ENCODE assay signal across 1 cellular context in genomic region chr9:127578952-127579853, GRCh38.
TF ChIP-seq lines count a peak whose summit lies in the region.

No MANE protein-coding gene starts in this region.

TF ChIP-seq in HepG2, 621 proteins besides CTCF, POLR2A, EP300 and RAD21 (continued from another document and continues in another):
- TF ChIP-seq HOMEZ (CRISPR knock-in tag; IDR thresholded peaks at IDR 0.05; ENCODE audit: low read depth) (peak; percentile 38), FOSL1 (CRISPR knock-in tag; IDR thresholded peaks at IDR 0.05; ENCODE audit: borderline replicate concordance) (peak; percentile 75; the same call in 1 of the 2 replicates), RFXANK (CRISPR knock-in tag; IDR thresholded peaks at IDR 0.05) (peak; percentile 72; the same call in 1 of the 2 replicates), ZNF660 (CRISPR knock-in tag; IDR thresholded peaks at IDR 0.05; ENCODE audit: borderline replicate concordance, low read depth) (no peak), YEATS2 (CRISPR knock-in tag; IDR thresholded peaks at IDR 0.05; ENCODE audit: borderline replicate concordance) (peak; percentile 58; the same call in 1 of the 2 replicates), DPF2 (CRISPR knock-in tag; IDR thresholded peaks at IDR 0.05; ENCODE audit: borderline replicate concordance, low read depth) (0 out of 2 replicates have a peak, but pooled peaks have one; percentile 41), ARHGAP35 (CRISPR knock-in tag; IDR thresholded peaks at IDR 0.05; ENCODE audit: borderline replicate concordance) (no peak), GABPB1 (CRISPR knock-in tag; IDR thresholded peaks at IDR 0.05) (peak; percentile 59), ESRRA (CRISPR knock-in tag; IDR thresholded peaks at IDR 0.05; ENCODE audit: low read depth) (no peak), PCBP1 (IDR thresholded peaks at IDR 0.05; ENCODE audit: borderline replicate concordance, low read depth, low read length) (0 out of 2 replicates have a peak, but pooled peaks have one; percentile 28), ZNF644 (CRISPR knock-in tag; IDR thresholded peaks at IDR 0.05; ENCODE audit: low read depth) (peak; percentile 55; the same call in 1 of the 2 replicates), CEBPG (CRISPR knock-in tag; IDR thresholded peaks at IDR 0.05) (0 out of 2 replicates have a peak, but pooled peaks have one; percentile 27), HMG20A (CRISPR knock-in tag; IDR thresholded peaks at IDR 0.05; ENCODE audit: borderline replicate concordance) (peak; percentile 49; the same call in 1 of the 2 replicates), BORCS8-MEF2B (CRISPR knock-in tag; IDR thresholded peaks at IDR 0.05) (no peak), KDM5A (IDR thresholded peaks at IDR 0.05; ENCODE audit: borderline replicate concordance, low read length) (no peak; the same call in 1 of the 2 replicates), ZNF546 (CRISPR knock-in tag; conservative IDR thresholded peaks at IDR 0.05) (no peak), ZBTB4 (CRISPR knock-in tag; IDR thresholded peaks at IDR 0.05; ENCODE audit: borderline replicate concordance) (no peak), FOXO1 (CRISPR knock-in tag; IDR thresholded peaks at IDR 0.05) (peak; percentile 47; the same call in 1 of the 2 replicates), SRSF4 (IDR thresholded peaks at IDR 0.05; ENCODE audit: low read depth, low read length, poor library complexity, severe bottlenecking) (no peak), KDM3A (CRISPR knock-in tag; IDR thresholded peaks at IDR 0.05; ENCODE audit: low read depth) (peak; percentile 31; the same call in 1 of the 2 replicates), SAP130 (CRISPR knock-in tag; IDR thresholded peaks at IDR 0.05; ENCODE audit: low read depth) (peak; percentile 99), BCLAF1 (IDR thresholded peaks at IDR 0.05) (no peak), MAFK (conservative IDR thresholded peaks at IDR 0.05 in 1 of 2, IDR thresholded peaks at IDR 0.05 in 1 of 2; ENCODE audit: low read length in 2 of 2) (peak; percentile 3 to 11; a peak in 1 of 4 replicates), ZNF121 (CRISPR knock-in tag; IDR thresholded peaks at IDR 0.05) (0 out of 2 replicates have a peak, but pooled peaks have one; percentile 32), ZNF552 (CRISPR knock-in tag; IDR thresholded peaks at IDR 0.05; ENCODE audit: borderline replicate concordance) (no peak), ZNF687 (CRISPR knock-in tag; IDR thresholded peaks at IDR 0.05) (peak; percentile 95), ZFX (CRISPR knock-in tag; IDR thresholded peaks at IDR 0.05; ENCODE audit: low read depth) (peak; percentile 81), ZZZ3 (CRISPR knock-in tag; IDR thresholded peaks at IDR 0.05; ENCODE audit: borderline replicate concordance) (no peak), MAF1 (CRISPR knock-in tag; IDR thresholded peaks at IDR 0.05; ENCODE audit: borderline replicate concordance) (no peak), ZNF800 (CRISPR knock-in tag; IDR thresholded peaks at IDR 0.05) (peak; percentile 41; the same call in 1 of the 2 replicates), ZNF740 (CRISPR knock-in tag; IDR thresholded peaks at IDR 0.05) (0 out of 2 replicates have a peak, but pooled peaks have one; percentile 43), ZNF703 (CRISPR knock-in tag; IDR thresholded peaks at IDR 0.05; ENCODE audit: borderline replicate concordance) (no peak), JUN (CRISPR knock-in tag; IDR thresholded peaks at IDR 0.05) (no peak), FOSL2 (CRISPR knock-in tag; IDR thresholded peaks at IDR 0.05) (peak; percentile 97), RBFOX2 (IDR thresholded peaks at IDR 0.05; ENCODE audit: low read depth, low read length) (peak; percentile 28; the same call in 1 of the 2 replicates), ZNF24 (IDR thresholded peaks at IDR 0.05) (no peak), TIGD3 (CRISPR knock-in tag; IDR thresholded peaks at IDR 0.05; ENCODE audit: borderline replicate concordance) (no peak; the same call in 1 of the 2 replicates), ZNF598 (CRISPR knock-in tag; IDR thresholded peaks at IDR 0.05; ENCODE audit: borderline replicate concordance) (peak; percentile 55; the same call in 1 of the 2 replicates), SMAD9 (CRISPR knock-in tag; IDR thresholded peaks at IDR 0.05) (no peak), ZNF224 (CRISPR knock-in tag; IDR thresholded peaks at IDR 0.05) (no peak), ARNT2 (CRISPR knock-in tag; IDR thresholded peaks at IDR 0.05; ENCODE audit: low read depth) (peak; percentile 37; the same call in 1 of the 2 replicates), ZBTB10 (CRISPR knock-in tag; IDR thresholded peaks at IDR 0.05; ENCODE audit: borderline replicate concordance) (no peak; the same call in 1 of the 2 replicates), CENPT (CRISPR knock-in tag; IDR thresholded peaks at IDR 0.05; ENCODE audit: low read depth) (no peak), KDM2A (CRISPR knock-in tag; IDR thresholded peaks at IDR 0.05; ENCODE audit: borderline replicate concordance, low read depth) (peak; percentile 65)
